Comparison of ENCODE assay signal across 7 cellular contexts in the genomic region with DNA sequence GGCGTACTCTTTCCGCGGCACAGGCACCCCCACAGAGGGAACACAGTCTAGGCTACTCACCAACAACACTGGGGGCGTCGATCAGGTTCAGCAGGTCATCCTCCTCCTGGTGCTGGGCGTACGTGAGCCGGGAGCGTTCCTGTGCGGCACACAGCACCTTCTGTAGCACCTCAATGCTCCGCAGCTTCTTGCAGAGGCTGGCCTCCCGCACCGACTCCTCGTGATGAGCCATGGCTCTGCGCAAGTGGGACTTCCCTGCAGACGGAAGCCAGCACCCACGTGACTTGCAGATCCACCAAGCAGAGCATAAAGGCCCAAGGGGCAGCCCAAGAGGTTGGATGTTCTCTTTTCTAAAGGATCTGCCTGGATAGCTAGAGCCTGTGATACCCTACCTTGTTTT. TPM values are rescaled to one million over a fixed set of nuclear protein-coding genes. Genes with fewer than 3 reads are reported as not detected.
A peak's percentile ranks its signal among the peaks of the same experiment; 100 is the strongest.
DNase-seq lines count a peak whose midpoint lies in the region; ATAC-seq, FAIRE-seq and TF ChIP-seq lines count a peak whose summit lies in the region.
"Not testable (repeated sequence)": the region's sequence is repeated elsewhere in the genome, so short reads cannot be mapped to it uniquely, and the experiment has no call there.

No MANE protein-coding gene starts in this region.

- 0 out of 2 replicates have a peak, but pooled peaks have one; percentile 4 for ATAC-seq in Panc1
- ATAC-seq in K562 = not testable (repeated sequence)
- peak; percentile 14 to 40 for ATAC-seq in right cardiac atrium
- ATAC-seq in upper lobe of left lung (ENCODE audit: low FRiP score in 2 of 2) = peak; percentile 20 to 25

- H3K9ac ChIP-seq in K562 (ENCODE audit: insufficient read depth in 1 of 2, low read depth in 2 of 2, low read length in 2 of 2); endodermal cell (ENCODE audit: extremely low read depth, low read length, poor library complexity, severe bottlenecking): not testable (repeated sequence)

- not testable (repeated sequence) for H4K20me1 ChIP-seq in K562 (replicated peaks; ENCODE audit: control insufficient read depth, insufficient read depth, low read length)

- in situ Hi-C loops in Panc1 (cut with HindIII; ENCODE audit: low pct_unique_long_range_greater_than_20kb, low sequenced_read_pairs); K562 (cut with MboI): not testable (repeated sequence)

- H3K9me3 ChIP-seq in Panc1 (ENCODE audit: control insufficient read depth, insufficient read depth, low read depth, low read length); K562 (replicated peaks; ENCODE audit: control insufficient read depth, insufficient read depth, low read depth, low read length); endodermal cell (ENCODE audit: control insufficient read depth, low read length); right cardiac atrium (ENCODE audit: control insufficient read depth, low read length); upper lobe of left lung: not testable (repeated sequence)

- not testable (repeated sequence) for H3K4me3 ChIP-seq in Panc1 (ENCODE audit: low read depth in 2 of 2, low read length in 2 of 2); K562; endodermal cell (ENCODE audit: low read length); right cardiac atrium (ENCODE audit: low read length); upper lobe of left lung

- not testable (repeated sequence) for TF ChIP-seq EP300 in K562 (IDR thresholded peaks at IDR 0.05; ENCODE audit: low read length); upper lobe of left lung (IDR thresholded peaks at IDR 0.05)

- not testable (repeated sequence) for BruUV-seq in Panc1 (replicated peaks; lab: Mats Ljungman, UMichigan); K562 (replicated peaks; lab: Mats Ljungman, UMichigan)

- not testable (repeated sequence) for H3K4me2 ChIP-seq in K562 (ENCODE audit: insufficient read depth, low read length)

- H3K27me3 ChIP-seq in Panc1 (ENCODE audit: control insufficient read depth, insufficient read depth, low read length); K562 (ENCODE audit: control insufficient read depth in 2 of 2, insufficient read depth in 2 of 2, low read length in 2 of 2); endodermal cell (ENCODE audit: control insufficient read depth, insufficient read depth, low read length, poor library complexity, severe bottlenecking); right cardiac atrium (ENCODE audit: control insufficient read depth, insufficient read depth); upper lobe of left lung: not testable (repeated sequence)

- not testable (repeated sequence) for TF ChIP-seq POLR2A in K562 (conservative IDR thresholded peaks at IDR 0.05); upper lobe of left lung (IDR thresholded peaks at IDR 0.05)

- 81% methylated on average over 8 of the region's 17 CpGs for WGBS in K562 (ENCODE audit: insufficient coverage, low coverage, missing lambda C conversion rate)
- 90 to 100% methylated on average over 3 to 17 of the region's 17 CpGs for WGBS in endodermal cell (ENCODE audit: insufficient coverage in 1 of 2, insufficient read length in 1 of 2), 2 experiments
- WGBS in right cardiac atrium = 73% methylated on average over 17 of the region's 17 CpGs
- 73 to 90% methylated on average over 10 to 17 of the region's 17 CpGs for WGBS in upper lobe of left lung, 2 donors

- TF ChIP-seq RAD21 in K562 (CRISPR knock-in tag; conservative IDR thresholded peaks at IDR 0.05 in 1 of 2, IDR thresholded peaks at IDR 0.05 in 1 of 2) = not testable (repeated sequence)

- not testable (repeated sequence) for H3K27ac ChIP-seq in Panc1 (ENCODE audit: low read length); K562 (ENCODE audit: extremely low read depth, low read depth, low read length); endodermal cell (ENCODE audit: low read depth, low read length); right cardiac atrium (ENCODE audit: low read length); upper lobe of left lung

- not testable (repeated sequence) for H3K9me1 ChIP-seq in K562 (ENCODE audit: control insufficient read depth, insufficient read depth, low read length)

- not testable (repeated sequence) for H2AFZ ChIP-seq in K562 (ENCODE audit: low read depth, low read length)

- H3K27ac Mint-ChIP-seq in endodermal cell = peak overlapping the region; percentile 55
- peak overlapping the region; percentile 41 for H3K27ac Mint-ChIP-seq in progenitor cell of endocrine pancreas

- not testable (repeated sequence) for H3K9me3 Mint-ChIP-seq in endodermal cell; progenitor cell of endocrine pancreas (ENCODE audit: low read depth)

- not testable (repeated sequence) for H3K79me2 ChIP-seq in K562 (ENCODE audit: control insufficient read depth, insufficient read depth, low read length)

- not testable (repeated sequence) for H3K27me3 Mint-ChIP-seq in endodermal cell (ENCODE audit: insufficient read depth); progenitor cell of endocrine pancreas

- not testable (repeated sequence) for TF ChIP-seq CTCF in Panc1 (IDR thresholded peaks at IDR 0.05); K562 (IDR thresholded peaks at IDR 0.05 in 2 of 3, conservative IDR thresholded peaks at IDR 0.05 in 1 of 3; ENCODE audit: insufficient read depth in 2 of 3, low read depth in 1 of 3, low read length in 3 of 3); endodermal cell (conservative IDR thresholded peaks at IDR 0.05); progenitor cell of endocrine pancreas (IDR thresholded peaks at IDR 0.05; ENCODE audit: unreplicated experiment); upper lobe of left lung (IDR thresholded peaks at IDR 0.05)

- H3K4me1 Mint-ChIP-seq in endodermal cell = not testable (repeated sequence)
- peaks cover 13% of the 10 kb centered on the region for H3K4me1 Mint-ChIP-seq in progenitor cell of endocrine pancreas (ENCODE audit: low read depth)

- POLR2A ChIA-PET in Panc1 (lab: Charles Lee) = not testable (repeated sequence)
- POLR2A ChIA-PET in K562 (lab: Yijun Ruan, JAX) = interaction anchor here (0.6 kb wide), 1 partner anchor 1152 kb away, joined by 4 read pairs; no protein-coding TSS in a partner anchor

- CTCF ChIA-PET in Panc1 (lab: Charles Lee); K562 (lab: Yijun Ruan, JAX; ENCODE audit: low intra/inter-chr PET ratio): not testable (repeated sequence)

- H3K36me3 ChIP-seq in Panc1 (ENCODE audit: control insufficient read depth, insufficient read depth, low read length) (peaks cover 30% of the 10 kb centered on the region), endodermal cell (ENCODE audit: control insufficient read depth, insufficient read depth, low read length) (peaks cover 44% of the 10 kb centered on the region)
- not testable (repeated sequence) for H3K36me3 ChIP-seq in K562 (ENCODE audit: control insufficient read depth, insufficient read depth, low read length); upper lobe of left lung

- not testable (repeated sequence) for DNase-seq in Panc1 (ENCODE audit: low read depth, low spot score); K562 (ENCODE audit: extremely low read depth in 1 of 4, low spot score in 3 of 4); endodermal cell; right cardiac atrium; progenitor cell of endocrine pancreas (ENCODE audit: low spot score, unreplicated experiment)
- DNase-seq in amniotic epithelial cell (ENCODE audit: low read depth) (peak; percentile 31), upper lobe of left lung (peak in 1 of 2 donors; percentile 44)

- H3K36me3 Mint-ChIP-seq in endodermal cell (ENCODE audit: low read depth) (peaks cover 71% of the 10 kb centered on the region), progenitor cell of endocrine pancreas (ENCODE audit: insufficient read depth) (peaks cover 30% of the 10 kb centered on the region)

- not testable (repeated sequence) for H3K4me3 Mint-ChIP-seq in endodermal cell; progenitor cell of endocrine pancreas (ENCODE audit: low read depth)

- not testable (repeated sequence) for FAIRE-seq in K562 (lab: Jason Lieb, UNC)

- not testable (repeated sequence) for H3K4me1 ChIP-seq in Panc1 (ENCODE audit: control insufficient read depth, insufficient read depth, low read length); K562 (replicated peaks in 1 of 2; ENCODE audit: control insufficient read depth in 2 of 2, insufficient read depth in 2 of 2, low read length in 2 of 2); endodermal cell (ENCODE audit: control insufficient read depth, insufficient read depth, low read length); right cardiac atrium (ENCODE audit: control insufficient read depth, insufficient read depth, low read length); upper lobe of left lung

- intact Hi-C loops in Panc1 (cut with micrococcal nuclease; ENCODE audit: unreplicated experiment); K562 (cut with micrococcal nuclease); right cardiac atrium (cut with DNase I): not testable (repeated sequence)

RNA-seq across cellular contexts. Expression of a gene that starts 23.9 kb away (rescaled TPM):
- 16.0 TPM for total RNA-seq in Panc1 (2021; ENCODE audit: unreplicated experiment)
- polyA plus RNA-seq in Panc1 (2012; ENCODE audit: insufficient read length) = 10.7 TPM
- 3.4 and 4.9 TPM in 2 replicates for total RNA-seq in K562 (2011; cell fraction: chromatin; rRNA removed; ENCODE audit: low replicate concordance)
- total RNA-seq in K562 (2011; cell fraction: nucleolus; rRNA removed) = 3.9 and 5.7 TPM in 2 replicates
- 2.4 and 2.9 TPM in 2 replicates for total RNA-seq in K562 (2011; cell fraction: nucleoplasm; rRNA removed)
- total RNA-seq in K562 (2014; rRNA removed) = 5.5 and 6.0 TPM in 2 replicates
- 4.6 and 6.2 TPM in 2 replicates for total RNA-seq in K562 (2014; rRNA removed; fragmentation: Illumina TruSeq; extraction: Trizol)
- 5.5 and 6.5 TPM in 2 replicates for total RNA-seq in K562 (2015; rRNA removed; fragmentation: Illumina TruSeq; extraction: Trizol)
- 4.9 and 7.4 TPM in 2 replicates for total RNA-seq in K562 (2021)
- polyA plus RNA-seq in K562 (2011; rRNA removed) = 6.8 and 8.2 TPM in 2 replicates
- 5.8 and 8.5 TPM in 2 replicates for polyA plus RNA-seq in K562 (2011; cell fraction: cytosol; rRNA removed)
- polyA plus RNA-seq in K562 (2011; cell fraction: nucleus; rRNA removed) = 1.7 and 2.0 TPM in 2 replicates
- polyA plus RNA-seq in K562 (2012) = 7.2 and 12.2 TPM in 2 replicates
- 8.7 and 11.8 TPM in 2 replicates for polyA plus RNA-seq in K562 (2014; fragmentation: Illumina TruSeq; extraction: Trizol)
- polyA plus RNA-seq in K562 (2014; fragmentation: Nextera tagmentation; extraction: Ambion mirVana) = 10 to 100 TPM; 16.0 to 21.6 TPM
- polyA plus RNA-seq in K562 (2014; rRNA removed) = 6.3 and 10.8 TPM in 2 replicates
- 4.0 and 6.4 TPM in 2 replicates for polyA minus RNA-seq in K562 (2011; rRNA and poly(A)+ RNA removed)
- 2.5 and 4.8 TPM in 2 replicates for polyA minus RNA-seq in K562 (2011; cell fraction: cytosol; rRNA and poly(A)+ RNA removed)
- polyA minus RNA-seq in K562 (2011; cell fraction: nucleus; rRNA and poly(A)+ RNA removed) = 1.3 and 1.6 TPM in 2 replicates
- 1 to 10 TPM; 4.6 to 5.4 TPM for total RNA-seq in endodermal cell
- 3.8 TPM for polyA plus RNA-seq in endodermal cell (2013, experiment 1 of 2)
- polyA plus RNA-seq in endodermal cell (2013, experiment 2 of 2) = 5.6 TPM
- total RNA-seq in right cardiac atrium = under 1 TPM in 3 of 4 donors, not detected in 1; 0.66 to 0.97 (median 0.79) TPM
- 0.72 TPM for polyA plus RNA-seq in right cardiac atrium
- 3.4 and 4.7 TPM in 2 replicates for total RNA-seq in progenitor cell of endocrine pancreas
- 1 to 10 TPM in 5 of 6 donors, not detected in 1; 1.4 to 7.3 (median 2.0) TPM for total RNA-seq in upper lobe of left lung

RNA-seq across cellular contexts. Expression of a gene that starts 24.2 kb away (rescaled TPM):
- 39.9 TPM for total RNA-seq in Panc1 (2021; ENCODE audit: unreplicated experiment)
- polyA plus RNA-seq in Panc1 (2012; ENCODE audit: insufficient read length) = 31.0 TPM
- total RNA-seq in K562 (2011; cell fraction: chromatin; rRNA removed; ENCODE audit: low replicate concordance) = 18.6 and 39.9 TPM in 2 replicates
- total RNA-seq in K562 (2011; cell fraction: nucleolus; rRNA removed) = 25.4 and 32.4 TPM in 2 replicates
- 24.4 and 30.5 TPM in 2 replicates for total RNA-seq in K562 (2011; cell fraction: nucleoplasm; rRNA removed)
- total RNA-seq in K562 (2014; rRNA removed) = 5.6 and 8.5 TPM in 2 replicates
- total RNA-seq in K562 (2014; rRNA removed; fragmentation: Illumina TruSeq; extraction: Trizol) = 5.5 and 7.1 TPM in 2 replicates
- 7.2 and 7.7 TPM in 2 replicates for total RNA-seq in K562 (2015; rRNA removed; fragmentation: Illumina TruSeq; extraction: Trizol)
- 10.2 and 10.5 TPM in 2 replicates for total RNA-seq in K562 (2021)
- polyA plus RNA-seq in K562 (2011; rRNA removed) = 11.2 and 13.0 TPM in 2 replicates
- polyA plus RNA-seq in K562 (2011; cell fraction: cytosol; rRNA removed) = 17.9 and 25.7 TPM in 2 replicates
- polyA plus RNA-seq in K562 (2011; cell fraction: nucleus; rRNA removed) = 31.4 and 44.8 TPM in 2 replicates
- polyA plus RNA-seq in K562 (2012) = 11.2 and 14.9 TPM in 2 replicates
- polyA plus RNA-seq in K562 (2014; fragmentation: Illumina TruSeq; extraction: Trizol) = 14.3 and 15.0 TPM in 2 replicates
- 1 to 10 TPM; 5.5 to 7.0 TPM for polyA plus RNA-seq in K562 (2014; fragmentation: Nextera tagmentation; extraction: Ambion mirVana)
- polyA plus RNA-seq in K562 (2014; rRNA removed) = 13.8 and 14.1 TPM in 2 replicates
- polyA minus RNA-seq in K562 (2011; rRNA and poly(A)+ RNA removed) = 15.6 and 19.8 TPM in 2 replicates
- polyA minus RNA-seq in K562 (2011; cell fraction: cytosol; rRNA and poly(A)+ RNA removed) = 10.4 and 15.0 TPM in 2 replicates
- 9.4 and 15.8 TPM in 2 replicates for polyA minus RNA-seq in K562 (2011; cell fraction: nucleus; rRNA and poly(A)+ RNA removed)
- total RNA-seq in endodermal cell = 10 to 100 TPM; 35.6 to 40.4 TPM
- 25.6 TPM for polyA plus RNA-seq in endodermal cell (2013, experiment 1 of 2)
- polyA plus RNA-seq in endodermal cell (2013, experiment 2 of 2) = 26.5 TPM
- 10 to 100 TPM in 1 of 4 donors, 1 to 10 TPM in 3; 9.2 to 11.3 (median 9.3) TPM for total RNA-seq in right cardiac atrium
- 5.6 TPM for polyA plus RNA-seq in right cardiac atrium
- 41.4 and 47.3 TPM in 2 replicates for total RNA-seq in progenitor cell of endocrine pancreas
- 10 to 100 TPM; 10.1 to 16.0 (median 14.1) TPM for total RNA-seq in upper lobe of left lung
